In genomic region chr14:95482967-95483842, GRCh38 we compare ENCODE assay signal across 8 cellular contexts. TPM values are rescaled to one million over a fixed set of nuclear protein-coding genes. Genes with fewer than 3 reads are reported as not detected.
A peak's percentile ranks its signal among the peaks of the same experiment; 100 is the strongest.
DNase-seq lines count a peak whose midpoint lies in the region; ATAC-seq, FAIRE-seq and TF ChIP-seq lines count a peak whose summit lies in the region.

No MANE protein-coding gene starts in this region.

- H3K4me2 ChIP-seq in GM12878 (ENCODE audit: control insufficient read depth, insufficient read depth), result no peak overlapping the region

- H4K20me1 ChIP-seq in GM12878 (ENCODE audit: control insufficient read depth, insufficient read depth), result no peaks in the 10 kb centered on the region

- no TSS peak for BruUV-seq in GM12878 (replicated peaks; lab: Mats Ljungman, UMichigan)

- RAD21 ChIA-PET in GM12878 (lab: Charles Lee; ENCODE audit: unreplicated experiment), result interaction anchor here (0.6 to 1.4 kb wide), 4 partner anchors 10 to 258 kb away, joined by 3 to 4 read pairs (median 3); no protein-coding TSS in a partner anchor

- peaks cover 4 to 8% of the 10 kb centered on the region in 2 experiments; a peak in 3 of 4 replicates for H3K36me3 ChIP-seq in GM12878 (ENCODE audit: control insufficient read depth in 2 of 2, insufficient read depth in 2 of 2, low read length in 1 of 2)
- H3K36me3 ChIP-seq in subcutaneous abdominal adipose tissue (ENCODE audit: control insufficient read depth in 5 of 5, insufficient read depth in 5 of 5, low read length in 5 of 5), result peaks cover 0 to 15% (median 7%) of the 10 kb centered on the region in 5 donors

- in situ Hi-C loops in GM12878 (cut with MboI), result no loop called here

- no peak for TF ChIP-seq CTCF in HFF-Myc (IDR thresholded peaks at IDR 0.05; ENCODE audit: low read depth, low read length, missing control alignments)
- no peak for TF ChIP-seq CTCF in GM12878 (IDR thresholded peaks at IDR 0.05 in 2 of 3, conservative IDR thresholded peaks at IDR 0.05 in 1 of 3; ENCODE audit: control insufficient read depth in 2 of 3, extremely low read depth in 1 of 3, insufficient read depth in 1 of 3, low read depth in 3 of 3, low read length in 3 of 3)

- POLR2A ChIA-PET in GM12878 (lab: Charles Lee), result interaction anchor here (0.7 to 1.1 kb wide), 3 partner anchors 11 to 32 kb away, joined by 3 to 4 read pairs (median 3); no protein-coding TSS in a partner anchor

- H3K27me3 ChIP-seq in GM12878 (replicated peaks in 1 of 2; ENCODE audit: control insufficient read depth in 2 of 2, insufficient read depth in 2 of 2, low read length in 1 of 2), result no peaks in the 10 kb centered on the region
- H3K27me3 ChIP-seq in subcutaneous abdominal adipose tissue (ENCODE audit: control insufficient read depth in 5 of 5, insufficient read depth in 4 of 5, low read length in 5 of 5), result peaks cover 0 to 4% (median 0%) of the 10 kb centered on the region in 5 donors

- SMC1A ChIA-PET in GM12878 (lab: Charles Lee; ENCODE audit: uncharacterized antibody, unreplicated experiment), result interaction anchor here (0.8 to 3.2 kb wide), 7 partner anchors 9 to 47 kb away, joined by 3 to 12 read pairs (median 4); no protein-coding TSS in a partner anchor

- H3K4me1 ChIP-seq in GM12878 (ENCODE audit: control insufficient read depth, insufficient read depth, low read length), result peaks cover 24% of the 10 kb centered on the region
- H3K4me1 ChIP-seq in subcutaneous abdominal adipose tissue (ENCODE audit: control insufficient read depth in 5 of 5, insufficient read depth in 5 of 5, low read length in 5 of 5), result peaks cover 38 to 94% (median 78%) of the 10 kb centered on the region in 5 donors

- H2AFZ ChIP-seq in GM12878 (ENCODE audit: control insufficient read depth, low read depth, low read length), result no peak overlapping the region

- H3K9me3 ChIP-seq in GM12878 (replicated peaks; ENCODE audit: control insufficient read depth, insufficient read depth, low read length) (no peaks in the 10 kb centered on the region), subcutaneous abdominal adipose tissue (ENCODE audit: control insufficient read depth in 5 of 5, low read length in 5 of 5) (no peaks in the 10 kb centered on the region)

- ATAC-seq in GM12878, result no peak
- ATAC-seq in HG03280 (IDR thresholded peaks at IDR 0.05; ENCODE audit: unreplicated experiment), result no peak
- ATAC-seq in GM21528 (IDR thresholded peaks at IDR 0.05; ENCODE audit: low FRiP score, unreplicated experiment), result no peak

- DNase-seq in HFF-Myc (ENCODE audit: extremely low read depth, low read depth), result peak; percentile 97
- no peak for DNase-seq in GM12878 (ENCODE audit: low read depth, low spot score)
- peak; percentile 88 for DNase-seq in kidney glomerular epithelial cell (lab: John Stamatoyannopoulos, UW)
- no peak for DNase-seq in NCI-H774 (lab: John Stamatoyannopoulos, UW)
- DNase-seq in cerebellar cortex (ENCODE audit: low spot score), result no peak

- intact Hi-C loops in GM12878 (cut with micrococcal nuclease; ENCODE audit: unreplicated experiment), result no loop called here

- CTCF ChIA-PET in GM12878 (lab: Yijun Ruan, JAX), result interaction anchor here (0.9 kb wide), 1 partner anchor 30 kb away, joined by 3 read pairs; no protein-coding TSS in a partner anchor

- 64% methylated on average over 17 of the region's 17 CpGs for WGBS in GM12878 (ENCODE audit: insufficient coverage, insufficient replicate concordance, low lambda C conversion rate, missing lambda C conversion rate)

- H3K9ac ChIP-seq in GM12878 (ENCODE audit: control insufficient read depth, insufficient read depth, low read length), result no peak overlapping the region
- peak overlapping the region in 4 of 5 donors; percentile 26 to 94 (median 76) for H3K9ac ChIP-seq in subcutaneous abdominal adipose tissue (ENCODE audit: low read length in 5 of 5)

- TF ChIP-seq EP300 in GM12878 (IDR thresholded peaks at IDR 0.05; ENCODE audit: borderline replicate concordance in 1 of 2, control insufficient read depth in 1 of 2, low read depth in 2 of 2, low read length in 2 of 2), result no peak

- H3K4me3 ChIP-seq in HFF-Myc (replicated peaks; ENCODE audit: low read depth, low read length) (no peak overlapping the region), GM12878 (no peak overlapping the region), subcutaneous abdominal adipose tissue (ENCODE audit: low read depth in 1 of 5, low read length in 5 of 5) (peak overlapping the region in 1 of 5 donors; percentile 27)

- no peak for FAIRE-seq in GM12878 (lab: Jason Lieb, UNC)

- peaks cover 49% of the 10 kb centered on the region for H3K79me2 ChIP-seq in GM12878 (ENCODE audit: control insufficient read depth, insufficient read depth, low read length)

- TF ChIP-seq POLR2A in GM12878 (IDR thresholded peaks at IDR 0.05; ENCODE audit: low read depth, low read length), result no peak

- no peak for TF ChIP-seq RAD21 in GM12878 (IDR thresholded peaks at IDR 0.05; ENCODE audit: insufficient read depth, low read depth, low read length)

- H3K27ac ChIP-seq in GM12878 (ENCODE audit: control insufficient read depth, insufficient read depth) (no peak overlapping the region), subcutaneous abdominal adipose tissue (ENCODE audit: low read depth, low read length) (peak overlapping the region; percentile 99)

TF ChIP-seq in GM12878, 131 proteins besides CTCF, POLR2A, EP300 and RAD21:
- TF ChIP-seq, protein P1, sequence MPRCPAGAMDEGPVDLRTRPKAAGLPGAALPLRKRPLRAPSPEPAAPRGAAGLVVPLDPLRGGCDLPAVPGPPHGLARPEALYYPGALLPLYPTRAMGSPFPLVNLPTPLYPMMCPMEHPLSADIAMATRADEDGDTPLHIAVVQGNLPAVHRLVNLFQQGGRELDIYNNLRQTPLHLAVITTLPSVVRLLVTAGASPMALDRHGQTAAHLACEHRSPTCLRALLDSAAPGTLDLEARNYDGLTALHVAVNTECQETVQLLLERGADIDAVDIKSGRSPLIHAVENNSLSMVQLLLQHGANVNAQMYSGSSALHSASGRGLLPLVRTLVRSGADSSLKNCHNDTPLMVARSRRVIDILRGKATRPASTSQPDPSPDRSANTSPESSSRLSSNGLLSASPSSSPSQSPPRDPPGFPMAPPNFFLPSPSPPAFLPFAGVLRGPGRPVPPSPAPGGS (IDR thresholded peaks at IDR 0.05; ENCODE audit: borderline replicate concordance, insufficient read depth, low read depth, low read length, poor library complexity, severe bottlenecking), result peak; percentile 88
- TF ChIP-seq CHD2 (IDR thresholded peaks at IDR 0.05; ENCODE audit: borderline replicate concordance, low read depth, low read length) (no peak), TCF3 (IDR thresholded peaks at IDR 0.05; ENCODE audit: borderline replicate concordance, insufficient read depth, low read depth, low read length) (0 out of 2 replicates have a peak, but pooled peaks have one; percentile 52)

RNA-seq across cellular contexts. Expression of gene SYNE3, which starts 33.2 kb away (rescaled TPM):
- total RNA-seq in GM12878 (2013; cell fraction: nucleolus; rRNA removed), result 85.2 and 87.1 TPM in 2 replicates
- total RNA-seq in GM12878 (2014; rRNA removed), result 18.5 and 20.0 TPM in 2 replicates
- total RNA-seq in GM12878 (2014; rRNA removed; fragmentation: Illumina TruSeq; extraction: Trizol), result 16.2 and 16.7 TPM in 2 replicates
- total RNA-seq in GM12878 (2021), result 40.0 and 44.1 TPM in 2 replicates
- polyA plus RNA-seq in GM12878 (2011; ENCODE audit: low read depth), result 3.2 TPM
- polyA plus RNA-seq in GM12878 (2011; rRNA removed), result 9.2 and 13.7 TPM in 2 replicates
- 8.8 and 9.1 TPM in 2 replicates for polyA plus RNA-seq in GM12878 (2011; cell fraction: cytosol; rRNA removed)
- 35.2 and 47.8 TPM in 2 replicates for polyA plus RNA-seq in GM12878 (2011; cell fraction: nucleus; rRNA removed)
- polyA plus RNA-seq in GM12878 (2012), result 5.3 and 5.8 TPM in 2 replicates
- 11.4 and 12.9 TPM in 2 replicates for polyA plus RNA-seq in GM12878 (2014; fragmentation: Illumina TruSeq; extraction: Trizol)
- polyA plus RNA-seq in GM12878 (2014; fragmentation: Nextera tagmentation; extraction: Ambion mirVana), result 1 to 10 TPM; 1.4 TPM
- polyA plus RNA-seq in GM12878 (2014; rRNA removed), result 16.3 and 17.2 TPM in 2 replicates
- 10 to 100 TPM; 11.6 to 13.0 TPM for polyA plus RNA-seq in GM12878 (2016; fragmentation: Nextera tagmentation; extraction: Ambion mirVana)
- 23.6 and 27.6 TPM in 2 replicates for polyA minus RNA-seq in GM12878 (2011; rRNA and poly(A)+ RNA removed)
- polyA minus RNA-seq in GM12878 (2011; cell fraction: cytosol; rRNA and poly(A)+ RNA removed), result 11.1 and 11.3 TPM in 2 replicates
- polyA minus RNA-seq in GM12878 (2011; cell fraction: nucleus; rRNA and poly(A)+ RNA removed), result 21.9 and 38.7 TPM in 2 replicates

RNA-seq across cellular contexts. Expression of gene GLRX5, which starts 51.6 kb away (rescaled TPM):
- total RNA-seq in GM12878 (2013; cell fraction: nucleolus; rRNA removed), result 4.1 and 4.4 TPM in 2 replicates
- total RNA-seq in GM12878 (2014; rRNA removed), result 60.4 and 66.9 TPM in 2 replicates
- 57.9 and 58.5 TPM in 2 replicates for total RNA-seq in GM12878 (2014; rRNA removed; fragmentation: Illumina TruSeq; extraction: Trizol)
- total RNA-seq in GM12878 (2021), result 48.2 and 53.8 TPM in 2 replicates
- 38.1 TPM for polyA plus RNA-seq in GM12878 (2011; ENCODE audit: low read depth)
- polyA plus RNA-seq in GM12878 (2011; rRNA removed), result 60.9 and 71.4 TPM in 2 replicates
- polyA plus RNA-seq in GM12878 (2011; cell fraction: cytosol; rRNA removed), result 23.4 and 28.6 TPM in 2 replicates
- 11.2 and 13.0 TPM in 2 replicates for polyA plus RNA-seq in GM12878 (2011; cell fraction: nucleus; rRNA removed)
- polyA plus RNA-seq in GM12878 (2012), result 30.1 and 36.5 TPM in 2 replicates
- 71.2 and 82.5 TPM in 2 replicates for polyA plus RNA-seq in GM12878 (2014; fragmentation: Illumina TruSeq; extraction: Trizol)
- 10 to 100 TPM; 13.7 to 28.8 TPM for polyA plus RNA-seq in GM12878 (2014; fragmentation: Nextera tagmentation; extraction: Ambion mirVana)
- 53.0 and 56.8 TPM in 2 replicates for polyA plus RNA-seq in GM12878 (2014; rRNA removed)
- 100 to 1,000 TPM in 1 of 2 experiments, 10 to 100 TPM in 1; 12.8 to 139 TPM for polyA plus RNA-seq in GM12878 (2016; fragmentation: Nextera tagmentation; extraction: Ambion mirVana)
- polyA minus RNA-seq in GM12878 (2011; rRNA and poly(A)+ RNA removed), result 13.3 and 15.7 TPM in 2 replicates
- 8.0 and 9.5 TPM in 2 replicates for polyA minus RNA-seq in GM12878 (2011; cell fraction: cytosol; rRNA and poly(A)+ RNA removed)
- polyA minus RNA-seq in GM12878 (2011; cell fraction: nucleus; rRNA and poly(A)+ RNA removed), result 3.6 and 7.3 TPM in 2 replicates

Comparison
In these comparisons a context has a peak if more than half of its experiments do, and no peak if none do; other contexts are left out.
1. DNase-seq: peak in HFF-Myc (single experiment) and kidney glomerular epithelial cell (single experiment); none in GM12878 (single experiment), NCI-H774 (single experiment) and cerebellar cortex (single experiment).